8 cellular contexts compared by ENCODE assay signal in genomic region chr10:73096041-73096451, GRCh38. TPM values are rescaled to one million over a fixed set of nuclear protein-coding genes. Genes with fewer than 3 reads are reported as not detected.
DNase-seq lines count a peak whose midpoint lies in the region; ATAC-seq and TF ChIP-seq lines count a peak whose summit lies in the region.

No MANE protein-coding gene starts in this region.

- H3K9ac ChIP-seq in rectal smooth muscle tissue (ENCODE audit: low read length) = peak overlapping the region; percentile 94

- CTCF ChIA-PET in CD8-positive, alpha-beta T cell (lab: Charles Lee) = interaction anchor here (0.6 to 5.8 kb wide), 17 partner anchors 10 to 74 kb away, joined by 3 to 66 read pairs (median 4); partner anchors contain the start of genes ECD, FAM149B1 and NUDT13
- CTCF ChIA-PET in T-cell (lab: Charles Lee) = interaction anchor here (0.6 to 4.1 kb wide), 19 partner anchors 8 to 1777 kb away, joined by 3 to 48 read pairs (median 5); partner anchors contain the start of genes NUDT13 (in 2 of the 2), CFAP70 (in 1 of the 2), ECD (in 1 of the 2) and FAM149B1 (in 1 of the 2)

- ATAC-seq in CD8-positive, alpha-beta T cell = peak; percentile 41
- ATAC-seq in GM19467 (IDR thresholded peaks at IDR 0.05; ENCODE audit: unreplicated experiment) = peak; percentile 30
- ATAC-seq in T-cell (replicated peaks in 1 of 4) = peak; percentile 47 to 57 (median 52)
- peak; percentile 60 for ATAC-seq in left ventricle myocardium superior
- ATAC-seq in aorta (ENCODE audit: low FRiP score) = peak; percentile 81

- H3K4me1 ChIP-seq in CD8-positive, alpha-beta T cell (ENCODE audit: insufficient read depth, low read length) = peaks cover 18% of the 10 kb centered on the region
- H3K4me1 ChIP-seq in rectal smooth muscle tissue (ENCODE audit: control insufficient read depth, insufficient read depth, low read length) = peaks cover 13% of the 10 kb centered on the region
- peaks cover 0 to 2% of the 10 kb centered on the region in 2 donors for H3K4me1 ChIP-seq in aorta (ENCODE audit: control insufficient read depth in 1 of 2, insufficient read depth in 2 of 2, low read length in 2 of 2)

- no peaks in the 10 kb centered on the region for H3K27me3 ChIP-seq in CD8-positive, alpha-beta T cell (ENCODE audit: insufficient read depth, low read length)
- H3K27me3 ChIP-seq in rectal smooth muscle tissue (ENCODE audit: control insufficient read depth, insufficient read depth, low read length) (no peaks in the 10 kb centered on the region), aorta (ENCODE audit: control insufficient read depth in 1 of 2, insufficient read depth in 2 of 2, low read length in 1 of 2) (no peaks in the 10 kb centered on the region)

- H3K9me3 ChIP-seq in CD8-positive, alpha-beta T cell (ENCODE audit: low read length) = no peaks in the 10 kb centered on the region
- H3K9me3 ChIP-seq in aorta (ENCODE audit: control insufficient read depth, low read length) = no peaks in the 10 kb centered on the region

- no peaks in the 10 kb centered on the region for H3K36me3 ChIP-seq in CD8-positive, alpha-beta T cell (ENCODE audit: insufficient read depth, low read length)
- H3K36me3 ChIP-seq in rectal smooth muscle tissue (ENCODE audit: control insufficient read depth, insufficient read depth, low read length) (no peaks in the 10 kb centered on the region), aorta (ENCODE audit: control insufficient read depth in 1 of 2, insufficient read depth in 2 of 2, low read length in 1 of 2) (no peaks in the 10 kb centered on the region)

- H3K4me3 ChIP-seq in CD8-positive, alpha-beta T cell (ENCODE audit: low read depth, low read length) = peak overlapping the region; percentile 92
- H3K4me3 ChIP-seq in rectal smooth muscle tissue (ENCODE audit: low read length) = peak overlapping the region; percentile 97
- peak overlapping the region; percentile 76 to 87 for H3K4me3 ChIP-seq in aorta (ENCODE audit: low read length in 2 of 2)

- H3K27me3 Mint-ChIP-seq in CD8-positive, alpha-beta T cell (ENCODE audit: low read depth) = no peaks in the 10 kb centered on the region
- no peaks in the 10 kb centered on the region for H3K27me3 Mint-ChIP-seq in T-cell

- intact Hi-C loops in CD8-positive, alpha-beta T cell (cut with DNase I, micrococcal nuclease) = loop anchor here (1.0 to 10.0 kb wide), 9 partner anchors 14 to 742 kb away; partner anchors contain the start of genes ANXA7 (in 1 of the 2), CFAP70 (in 1 of the 2), DNAJB12 (in 1 of the 2) and DNAJC9 (in 1 of the 2)
- intact Hi-C loops in left ventricle myocardium superior (cut with micrococcal nuclease) (no loop called here), aorta (cut with DNase I) (loop anchor here (5.0 to 10.0 kb wide), 2 partner anchors 69 to 71 kb away; partner anchors contain the start of genes ECD (in 2 of the 2) and FAM149B1 (in 2 of the 2))

- peak; percentile 35 to 80 (median 69) for DNase-seq in CD8-positive, alpha-beta T cell
- DNase-seq in HuH-7.5 (ENCODE audit: low spot score) (peak; percentile 21), T-cell (peak; percentile 32 to 72 (median 62)), left ventricle myocardium superior (peak; percentile 83), aorta (peak; percentile 83 to 87)

- H3K9me3 Mint-ChIP-seq in CD8-positive, alpha-beta T cell = no peaks in the 10 kb centered on the region
- H3K9me3 Mint-ChIP-seq in T-cell = no peaks in the 10 kb centered on the region

- TF ChIP-seq CTCF in CD8-positive, alpha-beta T cell (IDR thresholded peaks at IDR 0.05) = no peak

- WGBS in adipose tissue, 3 donors = 0 to 1% (median 0%) methylated on average over 29 of the region's 29 CpGs
- WGBS in aorta, 2 donors = 0 to 1% methylated on average over 29 of the region's 29 CpGs

- peak overlapping the region; percentile 96 for H3K27ac Mint-ChIP-seq in CD8-positive, alpha-beta T cell
- peak overlapping the region; percentile 88 to 93 for H3K27ac Mint-ChIP-seq in T-cell

- peaks cover 34% of the 10 kb centered on the region for H3K4me1 Mint-ChIP-seq in CD8-positive, alpha-beta T cell (ENCODE audit: low read depth)
- H3K4me1 Mint-ChIP-seq in T-cell = peaks cover 27 to 43% (median 33%) of the 10 kb centered on the region in 3 donors

- peak overlapping the region; percentile 60 for H3K27ac ChIP-seq in CD8-positive, alpha-beta T cell (ENCODE audit: low read depth, low read length)
- H3K27ac ChIP-seq in adipose tissue (ENCODE audit: low read depth, low read length) (peak overlapping the region; percentile 21), rectal smooth muscle tissue (ENCODE audit: low read depth, low read length) (peak overlapping the region; percentile 93), aorta (ENCODE audit: low read depth in 1 of 2, low read length in 2 of 2) (peak overlapping the region; percentile 49 to 57)

- peaks cover 11% of the 10 kb centered on the region for H3K36me3 Mint-ChIP-seq in CD8-positive, alpha-beta T cell
- peaks cover 6% of the 10 kb centered on the region for H3K36me3 Mint-ChIP-seq in T-cell

- peak overlapping the region; percentile 85 for H3K4me3 Mint-ChIP-seq in CD8-positive, alpha-beta T cell
- H3K4me3 Mint-ChIP-seq in T-cell = peak overlapping the region; percentile 90 to 95 (median 95)

- POLR2A ChIA-PET in CD8-positive, alpha-beta T cell (lab: Charles Lee) = interaction anchor here (0.5 to 4.2 kb wide), 17 partner anchors 9 to 1926 kb away, joined by 3 to 30 read pairs (median 4); partner anchors contain the start of genes CFAP70, DNAJB12, DNAJC9 and ECD
- POLR2A ChIA-PET in T-cell (lab: Charles Lee) = interaction anchor here (0.5 to 3.0 kb wide), 17 partner anchors 9 to 881 kb away, joined by 3 to 29 read pairs (median 5); partner anchors contain the start of genes DNAJC9 (in 1 of the 2), ECD (in 1 of the 2), FAM149B1 (in 1 of the 2) and MRPS16 (in 1 of the 2)

RNA-seq across cellular contexts. Expression of gene P4HA1, which starts 0.6 kb away (rescaled TPM):
- total RNA-seq in CD8-positive, alpha-beta T cell = 10 to 100 TPM in 1 of 2 experiments, 1 to 10 TPM in 1; 9.0 to 10.1 TPM
- total RNA-seq in T-cell (10 to 100 TPM; 11.3 to 15.4 (median 13.0) TPM), left ventricle myocardium superior (75.0 TPM), aorta (10 to 100 TPM; 43.5 to 72.5 TPM)
- polyA plus RNA-seq in adipose tissue (10 to 100 TPM; 13.4 to 20.9 (median 20.4) TPM), aorta (10 to 100 TPM; 10.6 to 13.8 TPM)

RNA-seq across cellular contexts. Expression of gene NUDT13, which starts 14.2 kb away (rescaled TPM):
- under 1 TPM; 0.50 to 0.71 TPM for total RNA-seq in CD8-positive, alpha-beta T cell
- total RNA-seq in T-cell = 1 to 10 TPM in 4 of 5 donors, under 1 TPM in 1; 0.49 to 3.3 (median 2.2) TPM
- 1 to 10 TPM; 1.6 to 9.9 (median 1.7) TPM for polyA plus RNA-seq in adipose tissue
- 4.5 TPM for total RNA-seq in left ventricle myocardium superior
- total RNA-seq in aorta = 1 to 10 TPM; 1.1 to 1.7 TPM
- polyA plus RNA-seq in aorta = 1 to 10 TPM; 2.4 to 3.6 TPM

Comparison
In these comparisons a context has a peak if more than half of its experiments do, and no peak if none do; other contexts are left out.
1. Peak in every context shown above with its lines: DNase-seq, ATAC-seq, H3K4me3 ChIP-seq and H3K27ac ChIP-seq.
2. ATAC-seq: peak in every context shown above with its lines; median percentile 81 in aorta; 60 in left ventricle myocardium superior; 52 in T-cell; 41 in CD8-positive, alpha-beta T cell; 30 in GM19467.
3. DNase-seq: peak in every context shown above with its lines; median percentile 85 in aorta; 83 in left ventricle myocardium superior; 69 in CD8-positive, alpha-beta T cell; 62 in T-cell; 21 in HuH-7.5.
4. H3K27ac ChIP-seq: peak in every context shown above with its lines; median percentile 93 in rectal smooth muscle tissue; 60 in CD8-positive, alpha-beta T cell; 53 in aorta; 21 in adipose tissue.